Comparison of ENCODE assay signal across 21 cellular contexts in the genomic region with DNA sequence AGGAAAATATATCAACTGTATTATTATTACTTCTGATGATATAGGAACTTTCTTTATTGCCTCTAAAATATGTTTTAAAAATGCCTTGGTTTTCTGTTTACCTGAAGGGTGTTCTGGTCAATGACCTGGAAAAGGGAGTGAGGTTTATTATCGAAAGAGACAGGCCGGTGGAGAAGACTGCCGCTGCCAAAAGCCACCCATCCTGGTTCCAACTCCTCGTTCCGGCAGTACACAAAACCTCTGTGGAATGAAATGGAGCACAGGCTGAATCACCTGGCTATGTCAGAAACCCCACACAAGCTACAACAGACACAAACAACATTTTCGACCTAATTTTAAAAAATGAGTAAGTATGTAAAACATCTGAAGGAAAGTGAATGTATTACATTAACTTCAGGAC.
DNase-seq lines count a peak whose midpoint lies in the region; ATAC-seq and TF ChIP-seq lines count a peak whose summit lies in the region.
"Had no signal": no experiment of that assay in that cellular context is flagged by ENCODE, and none has a peak within 500 bp of the region (broad histone marks: within the 10 kb centered on the region; RNA-seq: fewer than 3 reads in every experiment).

No MANE protein-coding gene starts in this region.

- H3K9ac ChIP-seq in SK-N-MC (ENCODE audit: insufficient read length), result no peak overlapping the region
- H3K9ac ChIP-seq: KMS-11 had no signal

- no peak for ATAC-seq in naive B cell (ENCODE audit: low read depth in 2 of 2)
- ATAC-seq in GM18873 (IDR thresholded peaks at IDR 0.05; ENCODE audit: low FRiP score, unreplicated experiment), result no peak
- ATAC-seq: HCT116 had no signal

- H3K36me3 ChIP-seq in SK-N-MC (ENCODE audit: insufficient read depth, low read length), result peaks cover 71% of the 10 kb centered on the region
- H3K36me3 ChIP-seq: SJCRH30 had no signal

- no peak overlapping the region for H3K4me3 ChIP-seq in SK-N-MC
- no peak overlapping the region for H3K4me3 ChIP-seq in epithelial cell of esophagus (ENCODE audit: low read length)
- H3K4me3 ChIP-seq: SJCRH30 had no signal

- no peak for TF ChIP-seq CTCF in epithelial cell of esophagus (IDR thresholded peaks at IDR 0.05; ENCODE audit: insufficient read depth, low read depth, low read length, missing control alignments)

- no peaks in the 10 kb centered on the region for H3K27me3 Mint-ChIP-seq in naive B cell
- H3K27me3 Mint-ChIP-seq: CD4-positive, alpha-beta memory T cell had no signal

- peak overlapping the region in 4 of 6 donors; percentile 29 to 82 (median 58) for H3K27ac Mint-ChIP-seq in naive B cell
- H3K27ac Mint-ChIP-seq: CD4-positive, alpha-beta memory T cell had no signal

- DNase-seq in AG08396 (ENCODE audit: low spot score) (peak; percentile 11), SK-N-MC (ENCODE audit: low read depth, low spot score) (no peak), epithelial cell of esophagus (ENCODE audit: low read depth) (peak; percentile 14), naive B cell (no peak), NCI-H69 (lab: John Stamatoyannopoulos, UW) (no peak), GM03348 (ENCODE audit: low spot score) (no peak), SKM-1 (lab: John Stamatoyannopoulos, UW; ENCODE audit: unreplicated experiment) (no peak)
- DNase-seq: CD4-positive, alpha-beta memory T cell; DMS153; GF-D8; GOT3; MV-4-11; NCI-H1694 treated with DMSO at 0.1 percent for 48 hours; NCI-H2107; NCI-H2227 treated with DMSO at 0.1 percent for 48 hours; NCI-H510A treated with DMSO at 0.1 percent for 48 hours; NCI-H82; SJCRH30 had no signal

- H3K4me1 Mint-ChIP-seq in naive B cell, result peaks cover 4 to 11% (median 4%) of the 10 kb centered on the region in 3 donors

- H3K36me3 Mint-ChIP-seq in naive B cell, result peaks cover 12 to 15% of the 10 kb centered on the region in 2 donors

- H3K4me3 Mint-ChIP-seq in naive B cell, result no peak overlapping the region
- H3K4me3 Mint-ChIP-seq: CD4-positive, alpha-beta memory T cell had no signal

- H3K9me3 Mint-ChIP-seq in naive B cell, result no peaks in the 10 kb centered on the region
- H3K9me3 Mint-ChIP-seq: CD4-positive, alpha-beta memory T cell had no signal

- no peaks in the 10 kb centered on the region for H3K9me3 ChIP-seq in SK-N-MC (ENCODE audit: low read depth, low read length)
- H3K9me3 ChIP-seq: SJCRH30 had no signal

- peak overlapping the region; percentile 38 for H3K27ac ChIP-seq in SK-N-MC
- H3K27ac ChIP-seq: KMS-11, SJCRH30 had no signal

Comparison
In these comparisons a context has a peak if more than half of its experiments do, and no peak if none do; other contexts are left out.
1. DNase-seq: peak in AG08396 (single experiment) and epithelial cell of esophagus (single experiment); none in SK-N-MC (single experiment), naive B cell (single experiment), NCI-H69 (single experiment), GM03348 (single experiment) and SKM-1 (single experiment).